In genomic region chrX:53438174-53438831, GRCh38 we compare ENCODE assay signal across 27 cellular contexts. TPM values are rescaled to one million over a fixed set of nuclear protein-coding genes. Genes with fewer than 3 reads are reported as not detected.
DNase-seq lines count a peak whose midpoint lies in the region; ATAC-seq, FAIRE-seq and TF ChIP-seq lines count a peak whose summit lies in the region.
"Had no signal": no experiment of that assay in that cellular context is flagged by ENCODE, and none has a peak within 500 bp of the region (broad histone marks: within the 10 kb centered on the region; RNA-seq: fewer than 3 reads in every experiment).

No MANE protein-coding gene starts in this region.

- intact Hi-C loops in aorta (cut with DNase I) = loop anchor here (5.0 kb wide), 2 partner anchors 121 to 126 kb away; no protein-coding TSS in a partner anchor

- peaks cover 47% of the 10 kb centered on the region for H3K4me1 Mint-ChIP-seq in T-helper 2 cell treated with Interferon-gamma antibody and Interleukin-4, amounts not matched to agents 5 μg/mL and 100 μg/mL, for 36 hours (ENCODE audit: low read depth)
- no peaks in the 10 kb centered on the region for H3K4me1 Mint-ChIP-seq in astrocyte (ENCODE audit: low read depth, unreplicated experiment)

- H3K4me3 ChIP-seq in astrocyte (ENCODE audit: insufficient read depth, low read depth, low read length) = no peak overlapping the region
- H3K4me3 ChIP-seq in aorta (ENCODE audit: low read length in 2 of 2) = no peak overlapping the region
- H3K4me3 ChIP-seq: ascending aorta, coronary artery, esophagus squamous epithelium, heart right ventricle, lower lobe of right lung, transverse colon had no signal

- H3K36me3 Mint-ChIP-seq in T-helper 2 cell treated with Interferon-gamma antibody and Interleukin-4, amounts not matched to agents 5 μg/mL and 100 μg/mL, for 36 hours (ENCODE audit: low read depth) = peaks cover 2% of the 10 kb centered on the region
- H3K36me3 Mint-ChIP-seq in astrocyte (ENCODE audit: low read depth, unreplicated experiment) = no peaks in the 10 kb centered on the region

- H3K79me2 ChIP-seq in astrocyte (ENCODE audit: insufficient read depth, low read length) = peaks cover 9% of the 10 kb centered on the region

- no peak for DNase-seq in T-helper 2 cell treated with Interferon-gamma antibody and Interleukin-4, amounts not matched to agents 5 μg/mL and 100 μg/mL, for 36 hours (ENCODE audit: low spot score)
- DNase-seq in T-helper 2 cell (no peak), GM13977 (ENCODE audit: low spot score) (peak; percentile 8), NCI-H69 (lab: John Stamatoyannopoulos, UW) (peak; percentile 27), astrocyte (ENCODE audit: low read depth) (no peak), aorta (no peak), NCI-H1105 (lab: John Stamatoyannopoulos, UW) (no peak), NCI-H226 (no peak)
- DNase-seq: activated CD4-positive, alpha-beta T cell treated with anti-CD3 and anti-CD28 coated beads for 1 hour; BE2C; endodermal cell; esophagus squamous epithelium; foreskin melanocyte; heart right ventricle; IMR-90; kidney glomerular epithelial cell; lower lobe of right lung; naive thymus-derived CD8-positive, alpha-beta T cell; NCI-H1105 treated with DMSO at 0.1 percent for 48 hours; NCI-H2081 treated with DMSO at 0.1 percent for 48 hours; NCI-H774; transverse colon had no signal

- H3K27me3 Mint-ChIP-seq in T-helper 2 cell treated with Interferon-gamma antibody and Interleukin-4, amounts not matched to agents 5 μg/mL and 100 μg/mL, for 36 hours (ENCODE audit: low read depth) = no peaks in the 10 kb centered on the region
- peaks cover 15% of the 10 kb centered on the region for H3K27me3 Mint-ChIP-seq in astrocyte (ENCODE audit: low read depth, unreplicated experiment)
- H3K27me3 Mint-ChIP-seq: activated naive CD4-positive, alpha-beta T cell treated with anti-CD3 and anti-CD28 coated beads, Interleukin-2, amount 50 U/mL, for 24 hours had no signal

- H3K4me2 ChIP-seq in astrocyte (ENCODE audit: low read length) = no peak overlapping the region

- no peaks in the 10 kb centered on the region for H4K20me1 ChIP-seq in astrocyte (ENCODE audit: insufficient read depth, low read length)

- H3K36me3 ChIP-seq in astrocyte (ENCODE audit: insufficient read depth, low read length) (no peaks in the 10 kb centered on the region), aorta (ENCODE audit: control insufficient read depth in 1 of 2, insufficient read depth in 2 of 2, low read length in 1 of 2) (no peaks in the 10 kb centered on the region)
- H3K36me3 ChIP-seq: ascending aorta, BE2C, esophagus squamous epithelium, heart right ventricle, lower lobe of right lung, transverse colon had no signal

- in situ Hi-C loops in GM13977 (cut with MboI; ENCODE audit: low pct_unique_long_range_greater_than_20kb, low sequenced_read_pairs, unreplicated experiment) = no loop called here

- no peak for TF ChIP-seq CTCF in GM13977 (IDR thresholded peaks at IDR 0.05; ENCODE audit: extremely low read depth, insufficient read depth, missing control alignments)
- no peak for TF ChIP-seq CTCF in astrocyte (IDR thresholded peaks at IDR 0.05; ENCODE audit: insufficient read depth, low read depth, low read length)

- H3K9ac ChIP-seq in astrocyte (ENCODE audit: low read length) = no peak overlapping the region

- no peaks in the 10 kb centered on the region for H3K9me3 Mint-ChIP-seq in T-helper 2 cell treated with Interferon-gamma antibody and Interleukin-4, amounts not matched to agents 5 μg/mL and 100 μg/mL, for 36 hours
- H3K9me3 Mint-ChIP-seq in astrocyte (ENCODE audit: unreplicated experiment) = no peaks in the 10 kb centered on the region
- H3K9me3 Mint-ChIP-seq: activated naive CD4-positive, alpha-beta T cell treated with anti-CD3 and anti-CD28 coated beads, Interleukin-2, amount 50 U/mL, for 24 hours; naive thymus-derived CD8-positive, alpha-beta T cell had no signal

- H3K4me3 Mint-ChIP-seq in T-helper 2 cell treated with Interferon-gamma antibody and Interleukin-4, amounts not matched to agents 5 μg/mL and 100 μg/mL, for 36 hours = peak overlapping the region; percentile 33
- H3K4me3 Mint-ChIP-seq in astrocyte (ENCODE audit: unreplicated experiment) = no peak overlapping the region
- H3K4me3 Mint-ChIP-seq: activated naive CD4-positive, alpha-beta T cell treated with anti-CD3 and anti-CD28 coated beads, Interleukin-2, amount 50 U/mL, for 24 hours; endodermal cell; naive thymus-derived CD8-positive, alpha-beta T cell had no signal

- H2AFZ ChIP-seq in astrocyte (ENCODE audit: low read depth, low read length) = no peak overlapping the region

- peak overlapping the region; percentile 70 for H3K27ac Mint-ChIP-seq in T-helper 2 cell treated with Interferon-gamma antibody and Interleukin-4, amounts not matched to agents 5 μg/mL and 100 μg/mL, for 36 hours
- H3K27ac Mint-ChIP-seq in astrocyte (ENCODE audit: unreplicated experiment) = no peak overlapping the region
- H3K27ac Mint-ChIP-seq: activated naive CD4-positive, alpha-beta T cell treated with anti-CD3 and anti-CD28 coated beads, Interleukin-2, amount 50 U/mL, for 24 hours; endodermal cell had no signal

- FAIRE-seq in astrocyte (lab: Jason Lieb, UNC) = peak; percentile 92
- FAIRE-seq: GM18507, H54 had no signal

- H3K27ac ChIP-seq in astrocyte (ENCODE audit: low read depth, low read length) (no peak overlapping the region), aorta (ENCODE audit: low read depth in 1 of 2, low read length in 2 of 2) (no peak overlapping the region)
- H3K27ac ChIP-seq: ascending aorta, coronary artery, esophagus squamous epithelium, heart right ventricle, lower lobe of right lung, transverse colon had no signal

- H3K27me3 ChIP-seq in astrocyte (ENCODE audit: insufficient read depth, low read length) (no peaks in the 10 kb centered on the region), aorta (ENCODE audit: control insufficient read depth in 1 of 2, insufficient read depth in 2 of 2, low read length in 1 of 2) (no peaks in the 10 kb centered on the region)
- H3K27me3 ChIP-seq: ascending aorta, BE2C, transverse colon had no signal

- no peaks in the 10 kb centered on the region for H3K9me3 ChIP-seq in astrocyte (ENCODE audit: insufficient read depth, low read depth, low read length)
- no peaks in the 10 kb centered on the region for H3K9me3 ChIP-seq in aorta (ENCODE audit: control insufficient read depth, low read length)
- H3K9me3 ChIP-seq: ascending aorta, BE2C, esophagus squamous epithelium, heart right ventricle, lower lobe of right lung, transverse colon had no signal

- H3K4me1 ChIP-seq in astrocyte (ENCODE audit: insufficient read depth, low read length) (peaks cover 17% of the 10 kb centered on the region), aorta (ENCODE audit: control insufficient read depth in 1 of 2, insufficient read depth in 2 of 2, low read length in 2 of 2) (no peaks in the 10 kb centered on the region)
- H3K4me1 ChIP-seq: BE2C had no signal

- WGBS in aorta, 2 donors = 55 to 64% methylated on average over 5 of the region's 5 CpGs

- no peak for ATAC-seq in aorta (ENCODE audit: low FRiP score)
- ATAC-seq: heart right ventricle; lower lobe of right lung; naive thymus-derived CD8-positive, alpha-beta T cell had no signal

RNA-seq across cellular contexts. Expression of gene HSD17B10, which starts 4.1 kb away (rescaled TPM):
- 87.4 and 96.8 TPM in 2 replicates for total RNA-seq in astrocyte
- 10 to 100 TPM; 51.0 to 64.2 TPM for total RNA-seq in aorta
- 10 to 100 TPM; 75.8 to 86.0 TPM for polyA plus RNA-seq in aorta

RNA-seq across cellular contexts. Expression of gene RIBC1, which starts 15.6 kb away (rescaled TPM):
- total RNA-seq in astrocyte = 0.34 and 0.46 TPM in 2 replicates
- under 1 TPM; 0.48 to 0.58 TPM for total RNA-seq in aorta
- 1 to 10 TPM in 1 of 2 donors, under 1 TPM in 1; 0.69 to 1.0 TPM for polyA plus RNA-seq in aorta
- total RNA-seq: ascending aorta had no signal

RNA-seq across cellular contexts. Expression of gene SMC1A, which starts 15.8 kb away (rescaled TPM):
- total RNA-seq in astrocyte = 31.9 and 33.3 TPM in 2 replicates
- total RNA-seq in aorta = 10 to 100 TPM; 53.9 to 57.3 TPM
- polyA plus RNA-seq in aorta = 1 to 10 TPM; 5.6 to 9.0 TPM

Comparison
In these comparisons a context has a peak if more than half of its experiments do, and no peak if none do; other contexts are left out.
1. DNase-seq: peak in GM13977 (single experiment) and NCI-H69 (single experiment); none in T-helper 2 cell treated with Interferon-gamma antibody and Interleukin-4, amounts not matched to agents 5 μg/mL and 100 μg/mL, for 36 hours (single experiment), T-helper 2 cell (0 of 5), astrocyte (single experiment), aorta (0 of 2), NCI-H1105 (single experiment) and NCI-H226 (single experiment).